ENCODE assay signal across 1 cellular context in the genomic region with DNA sequence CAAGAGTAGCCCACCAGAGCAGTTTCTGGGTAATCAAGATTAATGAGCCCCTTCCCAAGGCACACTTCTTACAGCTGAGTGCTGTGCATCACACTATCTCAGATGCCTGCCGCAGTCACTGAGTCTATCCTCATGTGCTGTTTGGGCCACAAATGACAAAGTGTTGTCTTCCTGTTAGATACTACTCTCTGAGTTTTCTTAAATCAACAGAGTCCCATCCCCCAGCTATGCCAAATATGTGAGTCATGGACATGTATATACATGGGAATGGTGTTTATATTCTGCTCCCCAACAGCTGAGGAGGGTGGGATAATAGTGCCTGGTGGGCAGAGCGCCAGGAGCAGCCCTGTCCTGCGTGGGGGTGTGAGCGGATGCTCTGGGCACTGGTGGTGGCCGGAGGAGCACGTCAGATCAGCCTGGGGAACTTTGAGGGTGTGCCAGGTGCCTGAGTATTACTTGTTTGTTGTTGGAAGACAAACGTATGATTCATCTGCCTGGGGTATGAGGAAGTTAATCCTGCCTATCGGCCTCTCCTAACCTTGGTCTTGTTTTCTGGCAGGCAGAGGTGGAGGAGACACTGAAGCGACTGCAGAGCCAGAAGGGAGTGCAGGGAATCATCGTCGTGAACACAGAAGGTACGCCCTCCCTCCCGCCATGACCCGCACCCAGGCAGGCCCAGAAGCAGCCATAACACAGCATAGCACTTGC.
TF ChIP-seq lines count a peak whose summit lies in the region.

No MANE protein-coding gene starts in this region.

TF ChIP-seq in HepG2, 621 proteins besides CTCF, POLR2A, EP300 and RAD21 (continued from another document and continues in another):
- TF ChIP-seq, protein P1, sequence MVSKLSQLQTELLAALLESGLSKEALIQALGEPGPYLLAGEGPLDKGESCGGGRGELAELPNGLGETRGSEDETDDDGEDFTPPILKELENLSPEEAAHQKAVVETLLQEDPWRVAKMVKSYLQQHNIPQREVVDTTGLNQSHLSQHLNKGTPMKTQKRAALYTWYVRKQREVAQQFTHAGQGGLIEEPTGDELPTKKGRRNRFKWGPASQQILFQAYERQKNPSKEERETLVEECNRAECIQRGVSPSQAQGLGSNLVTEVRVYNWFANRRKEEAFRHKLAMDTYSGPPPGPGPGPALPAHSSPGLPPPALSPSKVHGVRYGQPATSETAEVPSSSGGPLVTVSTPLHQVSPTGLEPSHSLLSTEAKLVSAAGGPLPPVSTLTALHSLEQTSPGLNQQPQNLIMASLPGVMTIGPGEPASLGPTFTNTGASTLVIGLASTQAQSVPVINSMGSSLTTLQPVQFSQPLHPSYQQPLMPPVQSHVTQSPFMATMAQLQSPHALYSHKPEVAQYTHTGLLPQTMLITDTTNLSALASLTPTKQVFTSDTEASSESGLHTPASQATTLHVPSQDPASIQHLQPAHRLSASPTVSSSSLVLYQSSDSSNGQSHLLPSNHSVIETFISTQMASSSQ (IDR thresholded peaks at IDR 0.05; ENCODE audit: low read depth), result peak; percentile 58; the same call in 1 of the 2 replicates
- TF ChIP-seq, protein P1 (CRISPR knock-in tag; IDR thresholded peaks at IDR 0.05; ENCODE audit: borderline replicate concordance), result peak; percentile 62; the same call in 1 of the 2 replicates
- TF ChIP-seq ZNF558 (CRISPR knock-in tag; IDR thresholded peaks at IDR 0.05; ENCODE audit: borderline replicate concordance), result no peak
- no peak for TF ChIP-seq PAWR (CRISPR knock-in tag; IDR thresholded peaks at IDR 0.05; ENCODE audit: borderline replicate concordance)
- peak; percentile 55; the same call in 1 of the 2 replicates for TF ChIP-seq CBFB (CRISPR knock-in tag; IDR thresholded peaks at IDR 0.05)
- TF ChIP-seq SRSF4 (IDR thresholded peaks at IDR 0.05; ENCODE audit: low read depth, low read length, poor library complexity, severe bottlenecking), result no peak
- TF ChIP-seq MEIS2 (CRISPR knock-in tag; IDR thresholded peaks at IDR 0.05), result peak; percentile 59
- TF ChIP-seq, protein P2, sequence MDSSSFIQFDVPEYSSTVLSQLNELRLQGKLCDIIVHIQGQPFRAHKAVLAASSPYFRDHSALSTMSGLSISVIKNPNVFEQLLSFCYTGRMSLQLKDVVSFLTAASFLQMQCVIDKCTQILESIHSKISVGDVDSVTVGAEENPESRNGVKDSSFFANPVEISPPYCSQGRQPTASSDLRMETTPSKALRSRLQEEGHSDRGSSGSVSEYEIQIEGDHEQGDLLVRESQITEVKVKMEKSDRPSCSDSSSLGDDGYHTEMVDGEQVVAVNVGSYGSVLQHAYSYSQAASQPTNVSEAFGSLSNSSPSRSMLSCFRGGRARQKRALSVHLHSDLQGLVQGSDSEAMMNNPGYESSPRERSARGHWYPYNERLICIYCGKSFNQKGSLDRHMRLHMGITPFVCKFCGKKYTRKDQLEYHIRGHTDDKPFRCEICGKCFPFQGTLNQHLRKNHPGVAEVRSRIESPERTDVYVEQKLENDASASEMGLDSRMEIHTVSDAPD (CRISPR knock-in tag; IDR thresholded peaks at IDR 0.05), result peak; percentile 87
- no peak for TF ChIP-seq ZNF496 (CRISPR knock-in tag; IDR thresholded peaks at IDR 0.05; ENCODE audit: insufficient replicate concordance)
- peak; percentile 38; the same call in 1 of the 2 replicates for TF ChIP-seq ZSCAN12 (CRISPR knock-in tag; IDR thresholded peaks at IDR 0.05)
- peak; percentile 44; the same call in 1 of the 2 replicates for TF ChIP-seq RFXAP (CRISPR knock-in tag; IDR thresholded peaks at IDR 0.05; ENCODE audit: borderline replicate concordance)
- TF ChIP-seq, protein P3, sequence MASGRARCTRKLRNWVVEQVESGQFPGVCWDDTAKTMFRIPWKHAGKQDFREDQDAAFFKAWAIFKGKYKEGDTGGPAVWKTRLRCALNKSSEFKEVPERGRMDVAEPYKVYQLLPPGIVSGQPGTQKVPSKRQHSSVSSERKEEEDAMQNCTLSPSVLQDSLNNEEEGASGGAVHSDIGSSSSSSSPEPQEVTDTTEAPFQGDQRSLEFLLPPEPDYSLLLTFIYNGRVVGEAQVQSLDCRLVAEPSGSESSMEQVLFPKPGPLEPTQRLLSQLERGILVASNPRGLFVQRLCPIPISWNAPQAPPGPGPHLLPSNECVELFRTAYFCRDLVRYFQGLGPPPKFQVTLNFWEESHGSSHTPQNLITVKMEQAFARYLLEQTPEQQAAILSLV (CRISPR knock-in tag; IDR thresholded peaks at IDR 0.05; ENCODE audit: borderline replicate concordance), result no peak
- peak; percentile 65; the same call in 1 of the 2 replicates for TF ChIP-seq ZNF766 (CRISPR knock-in tag; IDR thresholded peaks at IDR 0.05; ENCODE audit: borderline replicate concordance)
- TF ChIP-seq, protein P4, sequence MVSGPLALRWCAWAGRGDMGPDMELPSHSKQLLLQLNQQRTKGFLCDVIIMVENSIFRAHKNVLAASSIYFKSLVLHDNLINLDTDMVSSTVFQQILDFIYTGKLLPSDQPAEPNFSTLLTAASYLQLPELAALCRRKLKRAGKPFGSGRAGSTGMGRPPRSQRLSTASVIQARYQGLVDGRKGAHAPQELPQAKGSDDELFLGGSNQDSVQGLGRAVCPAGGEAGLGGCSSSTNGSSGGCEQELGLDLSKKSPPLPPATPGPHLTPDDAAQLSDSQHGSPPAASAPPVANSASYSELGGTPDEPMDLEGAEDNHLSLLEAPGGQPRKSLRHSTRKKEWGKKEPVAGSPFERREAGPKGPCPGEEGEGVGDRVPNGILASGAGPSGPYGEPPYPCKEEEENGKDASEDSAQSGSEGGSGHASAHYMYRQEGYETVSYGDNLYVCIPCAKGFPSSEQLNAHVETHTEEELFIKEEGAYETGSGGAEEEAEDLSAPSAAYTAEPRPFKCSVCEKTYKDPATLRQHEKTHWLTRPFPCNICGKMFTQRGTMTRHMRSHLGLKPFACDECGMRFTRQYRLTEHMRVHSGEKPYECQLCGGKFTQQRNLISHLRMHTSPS (CRISPR knock-in tag; IDR thresholded peaks at IDR 0.05; ENCODE audit: low read depth), result peak; percentile 97
- TF ChIP-seq SOX6 (IDR thresholded peaks at IDR 0.05), result no peak
- peak; percentile 92 for TF ChIP-seq SOX6 (CRISPR knock-in tag; IDR thresholded peaks at IDR 0.05)
- no peak for TF ChIP-seq SCMH1 (CRISPR knock-in tag; IDR thresholded peaks at IDR 0.05; ENCODE audit: borderline replicate concordance)
- TF ChIP-seq REPIN1 (CRISPR knock-in tag; IDR thresholded peaks at IDR 0.05; ENCODE audit: borderline replicate concordance, low read depth), result peak; percentile 68; the same call in 1 of the 2 replicates
- TF ChIP-seq, protein P5, sequence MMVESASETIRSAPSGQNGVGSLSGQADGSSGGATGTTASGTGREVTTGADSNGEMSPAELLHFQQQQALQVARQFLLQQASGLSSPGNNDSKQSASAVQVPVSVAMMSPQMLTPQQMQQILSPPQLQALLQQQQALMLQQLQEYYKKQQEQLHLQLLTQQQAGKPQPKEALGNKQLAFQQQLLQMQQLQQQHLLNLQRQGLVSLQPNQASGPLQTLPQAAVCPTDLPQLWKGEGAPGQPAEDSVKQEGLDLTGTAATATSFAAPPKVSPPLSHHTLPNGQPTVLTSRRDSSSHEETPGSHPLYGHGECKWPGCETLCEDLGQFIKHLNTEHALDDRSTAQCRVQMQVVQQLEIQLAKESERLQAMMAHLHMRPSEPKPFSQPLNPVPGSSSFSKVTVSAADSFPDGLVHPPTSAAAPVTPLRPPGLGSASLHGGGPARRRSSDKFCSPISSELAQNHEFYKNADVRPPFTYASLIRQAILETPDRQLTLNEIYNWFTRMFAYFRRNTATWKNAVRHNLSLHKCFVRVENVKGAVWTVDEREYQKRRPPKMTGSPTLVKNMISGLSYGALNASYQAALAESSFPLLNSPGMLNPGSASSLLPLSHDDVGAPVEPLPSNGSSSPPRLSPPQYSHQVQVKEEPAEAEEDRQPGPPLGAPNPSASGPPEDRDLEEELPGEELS (CRISPR knock-in tag; IDR thresholded peaks at IDR 0.05), result peak; percentile 96
- TF ChIP-seq AGO2 (optimal IDR thresholded peaks at IDR 0.05; ENCODE audit: low read depth, low read length), result peak; percentile 30
- TF ChIP-seq TBX2 (CRISPR knock-in tag; IDR thresholded peaks at IDR 0.05; ENCODE audit: borderline replicate concordance), result peak; percentile 94
- TF ChIP-seq RAD51 (IDR thresholded peaks at IDR 0.05; ENCODE audit: borderline replicate concordance), result no peak
- TF ChIP-seq, protein P6, sequence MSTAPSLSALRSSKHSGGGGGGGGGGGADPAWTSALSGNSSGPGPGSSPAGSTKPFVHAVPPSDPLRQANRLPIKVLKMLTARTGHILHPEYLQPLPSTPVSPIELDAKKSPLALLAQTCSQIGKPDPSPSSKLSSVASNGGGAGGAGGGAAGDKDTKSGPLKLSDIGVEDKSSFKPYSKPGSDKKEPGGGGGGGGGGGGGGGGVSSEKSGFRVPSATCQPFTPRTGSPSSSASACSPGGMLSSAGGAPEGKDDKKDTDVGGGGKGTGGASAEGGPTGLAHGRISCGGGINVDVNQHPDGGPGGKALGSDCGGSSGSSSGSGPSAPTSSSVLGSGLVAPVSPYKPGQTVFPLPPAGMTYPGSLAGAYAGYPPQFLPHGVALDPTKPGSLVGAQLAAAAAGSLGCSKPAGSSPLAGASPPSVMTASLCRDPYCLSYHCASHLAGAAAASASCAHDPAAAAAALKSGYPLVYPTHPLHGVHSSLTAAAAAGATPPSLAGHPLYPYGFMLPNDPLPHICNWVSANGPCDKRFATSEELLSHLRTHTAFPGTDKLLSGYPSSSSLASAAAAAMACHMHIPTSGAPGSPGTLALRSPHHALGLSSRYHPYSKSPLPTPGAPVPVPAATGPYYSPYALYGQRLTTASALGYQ (CRISPR knock-in tag; IDR thresholded peaks at IDR 0.05), result peak; percentile 79; the same call in 1 of the 2 replicates
- no peak for TF ChIP-seq SRSF1 (optimal IDR thresholded peaks at IDR 0.05; ENCODE audit: low read depth, low read length)
- 0 out of 2 replicates have a peak, but pooled peaks have one; percentile 41 for TF ChIP-seq ZNF547 (CRISPR knock-in tag; IDR thresholded peaks at IDR 0.05)
- peak; percentile 91; the same call in 1 of the 2 replicates for TF ChIP-seq ZNF556 (CRISPR knock-in tag; IDR thresholded peaks at IDR 0.05; ENCODE audit: borderline replicate concordance)
- TF ChIP-seq ATRX (CRISPR knock-in tag; IDR thresholded peaks at IDR 0.05; ENCODE audit: borderline replicate concordance), result no peak
- TF ChIP-seq POLR2G (IDR thresholded peaks at IDR 0.05; ENCODE audit: low read depth, low read length), result 0 out of 2 replicates have a peak, but pooled peaks have one; percentile 35
- TF ChIP-seq PPARG (CRISPR knock-in tag; conservative IDR thresholded peaks at IDR 0.05), result peak; percentile 59; the same call in 1 of the 2 replicates
- no peak for TF ChIP-seq NONO (IDR thresholded peaks at IDR 0.05)
- TF ChIP-seq NONO (CRISPR knock-in tag; conservative IDR thresholded peaks at IDR 0.05), result peak; percentile 71
- TF ChIP-seq, protein P7, sequence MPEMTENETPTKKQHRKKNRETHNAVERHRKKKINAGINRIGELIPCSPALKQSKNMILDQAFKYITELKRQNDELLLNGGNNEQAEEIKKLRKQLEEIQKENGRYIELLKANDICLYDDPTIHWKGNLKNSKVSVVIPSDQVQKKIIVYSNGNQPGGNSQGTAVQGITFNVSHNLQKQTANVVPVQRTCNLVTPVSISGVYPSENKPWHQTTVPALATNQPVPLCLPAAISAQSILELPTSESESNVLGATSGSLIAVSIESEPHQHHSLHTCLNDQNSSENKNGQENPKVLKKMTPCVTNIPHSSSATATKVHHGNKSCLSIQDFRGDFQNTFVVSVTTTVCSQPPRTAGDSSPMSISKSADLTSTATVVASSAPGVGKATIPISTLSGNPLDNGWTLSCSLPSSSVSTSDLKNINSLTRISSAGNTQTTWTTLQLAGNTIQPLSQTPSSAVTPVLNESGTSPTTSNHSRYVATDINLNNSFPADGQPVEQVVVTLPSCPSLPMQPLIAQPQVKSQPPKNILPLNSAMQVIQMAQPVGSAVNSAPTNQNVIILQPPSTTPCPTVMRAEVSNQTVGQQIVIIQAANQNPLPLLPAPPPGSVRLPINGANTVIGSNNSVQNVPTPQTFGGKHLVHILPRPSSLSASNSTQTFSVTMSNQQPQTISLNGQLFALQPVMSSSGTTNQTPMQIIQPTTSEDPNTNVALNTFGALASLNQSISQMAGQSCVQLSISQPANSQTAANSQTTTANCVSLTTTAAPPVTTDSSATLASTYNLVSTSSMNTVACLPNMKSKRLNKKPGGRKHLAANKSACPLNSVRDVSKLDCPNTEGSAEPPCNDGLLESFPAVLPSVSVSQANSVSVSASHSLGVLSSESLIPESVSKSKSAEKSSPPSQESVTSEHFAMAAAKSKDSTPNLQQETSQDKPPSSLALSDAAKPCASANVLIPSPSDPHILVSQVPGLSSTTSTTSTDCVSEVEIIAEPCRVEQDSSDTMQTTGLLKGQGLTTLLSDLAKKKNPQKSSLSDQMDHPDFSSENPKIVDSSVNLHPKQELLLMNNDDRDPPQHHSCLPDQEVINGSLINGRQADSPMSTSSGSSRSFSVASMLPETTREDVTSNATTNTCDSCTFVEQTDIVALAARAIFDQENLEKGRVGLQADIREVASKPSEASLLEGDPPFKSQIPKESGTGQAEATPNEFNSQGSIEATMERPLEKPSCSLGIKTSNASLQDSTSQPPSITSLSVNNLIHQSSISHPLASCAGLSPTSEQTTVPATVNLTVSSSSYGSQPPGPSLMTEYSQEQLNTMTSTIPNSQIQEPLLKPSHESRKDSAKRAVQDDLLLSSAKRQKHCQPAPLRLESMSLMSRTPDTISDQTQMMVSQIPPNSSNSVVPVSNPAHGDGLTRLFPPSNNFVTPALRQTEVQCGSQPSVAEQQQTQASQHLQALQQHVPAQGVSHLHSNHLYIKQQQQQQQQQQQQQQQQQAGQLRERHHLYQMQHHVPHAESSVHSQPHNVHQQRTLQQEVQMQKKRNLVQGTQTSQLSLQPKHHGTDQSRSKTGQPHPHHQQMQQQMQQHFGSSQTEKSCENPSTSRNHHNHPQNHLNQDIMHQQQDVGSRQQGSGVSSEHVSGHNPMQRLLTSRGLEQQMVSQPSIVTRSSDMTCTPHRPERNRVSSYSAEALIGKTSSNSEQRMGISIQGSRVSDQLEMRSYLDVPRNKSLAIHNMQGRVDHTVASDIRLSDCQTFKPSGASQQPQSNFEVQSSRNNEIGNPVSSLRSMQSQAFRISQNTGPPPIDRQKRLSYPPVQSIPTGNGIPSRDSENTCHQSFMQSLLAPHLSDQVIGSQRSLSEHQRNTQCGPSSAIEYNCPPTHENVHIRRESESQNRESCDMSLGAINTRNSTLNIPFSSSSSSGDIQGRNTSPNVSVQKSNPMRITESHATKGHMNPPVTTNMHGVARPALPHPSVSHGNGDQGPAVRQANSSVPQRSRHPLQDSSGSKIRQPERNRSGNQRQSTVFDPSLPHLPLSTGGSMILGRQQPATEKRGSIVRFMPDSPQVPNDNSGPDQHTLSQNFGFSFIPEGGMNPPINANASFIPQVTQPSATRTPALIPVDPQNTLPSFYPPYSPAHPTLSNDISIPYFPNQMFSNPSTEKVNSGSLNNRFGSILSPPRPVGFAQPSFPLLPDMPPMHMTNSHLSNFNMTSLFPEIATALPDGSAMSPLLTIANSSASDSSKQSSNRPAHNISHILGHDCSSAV (CRISPR knock-in tag; IDR thresholded peaks at IDR 0.05; ENCODE audit: borderline replicate concordance), result no peak
